ENCODE assay signal across 9 cellular contexts in genomic region chr10:6669269-6669859, GRCh38.
DNase-seq lines count a peak whose midpoint lies in the region; ATAC-seq, FAIRE-seq and TF ChIP-seq lines count a peak whose summit lies in the region.
"Had no signal": no experiment of that assay in that cellular context is flagged by ENCODE, and none has a peak within 500 bp of the region (broad histone marks: within the 10 kb centered on the region; RNA-seq: fewer than 3 reads in every experiment).

No MANE protein-coding gene starts in this region.

- no peak overlapping the region for H2BK20ac ChIP-seq in H1 (ENCODE audit: low read length)

- no peak overlapping the region for H3K14ac ChIP-seq in H1 (ENCODE audit: insufficient read length)

- H3K23ac ChIP-seq in H1 (ENCODE audit: insufficient read length), result no peak overlapping the region

- H3K9ac ChIP-seq in OCI-LY1 (ENCODE audit: low read length), result no peak overlapping the region
- no peak overlapping the region for H3K9ac ChIP-seq in H1 (replicated peaks in 1 of 4; ENCODE audit: extremely low read depth in 1 of 4, low read depth in 3 of 4, low read length in 3 of 4)

- H3K27ac Mint-ChIP-seq in nephron progenitor cell, result no peak overlapping the region

- no peaks in the 10 kb centered on the region for H3K4me1 Mint-ChIP-seq in nephron progenitor cell

- 47% methylated on average over 5 of the region's 5 CpGs; no CpG with 5 or more reads in 1 of the 2 experiments for WGBS in H1 (ENCODE audit: extremely low coverage in 1 of 2, insufficient coverage in 1 of 2, insufficient read length in 1 of 2, insufficient replicate concordance in 2 of 2, low coverage in 1 of 2, low lambda C conversion rate in 2 of 2, missing lambda C conversion rate in 1 of 2), 2 experiments

- peaks cover 21% of the 10 kb centered on the region for H3K27me3 Mint-ChIP-seq in nephron progenitor cell (ENCODE audit: low read depth, poor library complexity)

- no peak overlapping the region for H2AK5ac ChIP-seq in H1 (ENCODE audit: low read depth, low read length)

- no peaks in the 10 kb centered on the region for H3K9me3 Mint-ChIP-seq in nephron progenitor cell

- TF ChIP-seq RAD21 in H1 (IDR thresholded peaks at IDR 0.05 in 1 of 2, conservative IDR thresholded peaks at IDR 0.05 in 1 of 2; ENCODE audit: low read depth in 2 of 2, low read length in 2 of 2), result peak; percentile 79 to 81

- ATAC-seq in GM18867 (IDR thresholded peaks at IDR 0.05; ENCODE audit: unreplicated experiment) (no peak), HG03039 (IDR thresholded peaks at IDR 0.05; ENCODE audit: unreplicated experiment) (no peak), HG03025 (IDR thresholded peaks at IDR 0.05; ENCODE audit: low FRiP score, unreplicated experiment) (no peak)

- H3K18ac ChIP-seq in H1 (ENCODE audit: extremely low read depth, low read length), result no peak overlapping the region

- H3K4me2 ChIP-seq in OCI-LY1 (ENCODE audit: low read length) (no peak overlapping the region), H1 (ENCODE audit: insufficient read depth in 1 of 2, low read depth in 2 of 2, low read length in 2 of 2) (no peak overlapping the region)

- H3K4me3 ChIP-seq in OCI-LY1 (ENCODE audit: low read depth, low read length, poor library complexity, severe bottlenecking), result no peak overlapping the region
- H3K4me3 ChIP-seq in H1 (ENCODE audit: extremely low read depth in 1 of 4, insufficient read depth in 2 of 4, low read depth in 3 of 4, low read length in 4 of 4), result no peak overlapping the region

- TF ChIP-seq CTCF in GM12873 (IDR thresholded peaks at IDR 0.05; ENCODE audit: insufficient read depth, low read depth, low read length, missing control alignments), result peak; percentile 63
- TF ChIP-seq CTCF in OCI-LY1 (IDR thresholded peaks at IDR 0.05; ENCODE audit: low read length), result peak; percentile 52
- peak in 2 of 3 experiments; percentile 57 to 68; a peak in 2 of 4 replicates for TF ChIP-seq CTCF in H1 (IDR thresholded peaks at IDR 0.05; ENCODE audit: control extremely low read depth in 1 of 3, insufficient read depth in 1 of 3, low read depth in 1 of 3, low read length in 3 of 3)
- peak; percentile 70 for TF ChIP-seq CTCF in nephron progenitor cell (IDR thresholded peaks at IDR 0.05)

- no peaks in the 10 kb centered on the region for H3K79me2 ChIP-seq in OCI-LY1 (ENCODE audit: insufficient read depth, low read length)
- H3K79me2 ChIP-seq in H1 (ENCODE audit: control insufficient read depth in 1 of 2, insufficient read depth in 2 of 2, low read length in 2 of 2), result no peaks in the 10 kb centered on the region

- POLR2A ChIA-PET in H1 (lab: Charles Lee; ENCODE audit: partially characterized antibody), result no interaction called here

- H2AFZ ChIP-seq in OCI-LY1 (ENCODE audit: low read length), result no peak overlapping the region
- H2AFZ ChIP-seq in H1 (ENCODE audit: low read length), result no peak overlapping the region

- TF ChIP-seq POLR2A in H1 (IDR thresholded peaks at IDR 0.05; ENCODE audit: control extremely low read depth in 1 of 2, low read depth in 2 of 2, low read length in 2 of 2), result no peak

- no peaks in the 10 kb centered on the region for H3F3A ChIP-seq in OCI-LY1 (ENCODE audit: insufficient read depth, low read length)

- no peaks in the 10 kb centered on the region for H3K23me2 ChIP-seq in H1 (ENCODE audit: low read depth, low read length)

- no peak overlapping the region for H4K8ac ChIP-seq in H1 (ENCODE audit: extremely low read depth, insufficient read depth, low read length)

- no peak overlapping the region for H2BK12ac ChIP-seq in H1 (ENCODE audit: low read depth, low read length)

- no peak overlapping the region for H2BK15ac ChIP-seq in H1 (ENCODE audit: low read length)

- H3K9me3 ChIP-seq in OCI-LY1 (ENCODE audit: low read length), result no peaks in the 10 kb centered on the region
- no peaks in the 10 kb centered on the region for H3K9me3 ChIP-seq in H1 (ENCODE audit: insufficient read depth in 2 of 2, low read depth in 1 of 2, low read length in 1 of 2)

- CTCF ChIA-PET in H1 (lab: Charles Lee; ENCODE audit: partially characterized antibody), result interaction anchor here (0.6 to 4.7 kb wide), 33 partner anchors 9 to 408 kb away, joined by 3 to 26 read pairs (median 4); partner anchors contain the start of gene PRKCQ

- TF ChIP-seq EP300 in H1 (IDR thresholded peaks at IDR 0.05; ENCODE audit: borderline replicate concordance in 1 of 2, low read depth in 2 of 2, low read length in 2 of 2), result no peak

- H3K4ac ChIP-seq in H1 (replicated peaks; ENCODE audit: insufficient read length, low read depth, low read length), result no peak overlapping the region

- H3K27me3 ChIP-seq in OCI-LY1 (ENCODE audit: insufficient read depth, low read length) (no peaks in the 10 kb centered on the region), H1 (replicated peaks in 1 of 4; ENCODE audit: control insufficient read depth in 3 of 4, extremely low read depth in 1 of 4, insufficient read depth in 3 of 4, low read length in 3 of 4) (no peaks in the 10 kb centered on the region)

- H3K56ac ChIP-seq in H1 (replicated peaks; ENCODE audit: insufficient read length, low read depth, low read length), result no peak overlapping the region

- H3K79me1 ChIP-seq in H1 (ENCODE audit: low read depth, low read length), result no peaks in the 10 kb centered on the region

- H2BK120ac ChIP-seq in H1 (replicated peaks; ENCODE audit: low read depth, low read length), result no peak overlapping the region

- no peak overlapping the region for H3K27ac ChIP-seq in OCI-LY1 (ENCODE audit: low read depth, low read length, poor library complexity, severe bottlenecking)
- H3K27ac ChIP-seq in H1 (ENCODE audit: low read depth, low read length), result no peak overlapping the region
- H3K27ac ChIP-seq: HL-60 had no signal

- FAIRE-seq in H1 (lab: Jason Lieb, UNC), result peak; percentile 81

- H3K9me2 ChIP-seq in OCI-LY1 (ENCODE audit: low read depth, low read length), result no peaks in the 10 kb centered on the region

- H3K36me3 ChIP-seq in OCI-LY1 (ENCODE audit: insufficient read depth, low read length), result no peaks in the 10 kb centered on the region
- no peaks in the 10 kb centered on the region for H3K36me3 ChIP-seq in H1 (ENCODE audit: control insufficient read depth in 2 of 4, insufficient read depth in 4 of 4, low read length in 3 of 4)

- H3K4me1 ChIP-seq in OCI-LY1 (ENCODE audit: insufficient read depth, low read length, severe bottlenecking) (no peaks in the 10 kb centered on the region), H1 (replicated peaks in 1 of 4; ENCODE audit: control insufficient read depth in 3 of 4, insufficient read depth in 4 of 4, low read length in 3 of 4) (no peaks in the 10 kb centered on the region)

- no peak overlapping the region for H4K5ac ChIP-seq in H1 (ENCODE audit: insufficient read length, low read depth, low read length)

- H2BK5ac ChIP-seq in H1 (ENCODE audit: low read depth, low read length), result no peak overlapping the region

- H3K4me3 Mint-ChIP-seq in nephron progenitor cell, result no peak overlapping the region

- no peaks in the 10 kb centered on the region for H3K36me3 Mint-ChIP-seq in nephron progenitor cell (ENCODE audit: low read depth)

- DNase-seq in AG08396 (ENCODE audit: low spot score), result peak; percentile 40
- no peak for DNase-seq in H1 (ENCODE audit: low read depth in 1 of 2, low spot score in 2 of 2)
- no peak for DNase-seq in nephron progenitor cell

- H4K91ac ChIP-seq in H1 (replicated peaks; ENCODE audit: insufficient read length, low read length), result no peak overlapping the region

- H4K20me1 ChIP-seq in OCI-LY1 (ENCODE audit: insufficient read depth, low read length), result no peaks in the 10 kb centered on the region
- no peaks in the 10 kb centered on the region for H4K20me1 ChIP-seq in H1 (replicated peaks in 1 of 2; ENCODE audit: control insufficient read depth in 1 of 2, insufficient read depth in 2 of 2, low read length in 2 of 2)

TF ChIP-seq in H1, 55 proteins besides CTCF, POLR2A, EP300 and RAD21:
- no peak for TF ChIP-seq CHD1 (IDR thresholded peaks at IDR 0.05; ENCODE audit: low read depth, low read length)
- no peak for TF ChIP-seq NRF1 (IDR thresholded peaks at IDR 0.05; ENCODE audit: low read depth, low read length)
- TF ChIP-seq MAFK (IDR thresholded peaks at IDR 0.05; ENCODE audit: low read depth, low read length), result no peak
- no peak for TF ChIP-seq JUND (IDR thresholded peaks at IDR 0.05; ENCODE audit: low read length)
- no peak for TF ChIP-seq CBX5 (IDR thresholded peaks at IDR 0.05; ENCODE audit: low read depth, low read length)
- TF ChIP-seq NANOG (IDR thresholded peaks at IDR 0.05; ENCODE audit: insufficient read depth, low read depth, low read length, poor library complexity, severe bottlenecking), result no peak
- no peak for TF ChIP-seq HDAC6 (IDR thresholded peaks at IDR 0.05; ENCODE audit: low read depth, low read length)
- TF ChIP-seq ASH2L (IDR thresholded peaks at IDR 0.05; ENCODE audit: low read length), result no peak
- no peak for TF ChIP-seq SP4 (IDR thresholded peaks at IDR 0.05; ENCODE audit: low read length)
- no peak for TF ChIP-seq BACH1 (IDR thresholded peaks at IDR 0.05; ENCODE audit: low read length)
- no peak for TF ChIP-seq PHF8 (conservative IDR thresholded peaks at IDR 0.05; ENCODE audit: low read depth, low read length)
- no peak for TF ChIP-seq BCL11A (IDR thresholded peaks at IDR 0.05; ENCODE audit: low read depth in 2 of 2, low read length in 2 of 2)
- no peak for TF ChIP-seq GTF2F1 (IDR thresholded peaks at IDR 0.05; ENCODE audit: borderline replicate concordance, low read depth, low read length)
- no peak for TF ChIP-seq RXRA (IDR thresholded peaks at IDR 0.05; ENCODE audit: insufficient read depth, low read depth, low read length)
- no peak for TF ChIP-seq CTBP2 (IDR thresholded peaks at IDR 0.05; ENCODE audit: borderline replicate concordance, insufficient read depth, insufficient read length, low read length)
- TF ChIP-seq KDM4A (IDR thresholded peaks at IDR 0.05; ENCODE audit: low read depth, low read length, severe bottlenecking), result no peak
- no peak for TF ChIP-seq CEBPB (IDR thresholded peaks at IDR 0.05; ENCODE audit: low read depth, low read length)
- no peak for TF ChIP-seq ATF3 (IDR thresholded peaks at IDR 0.05; ENCODE audit: insufficient read depth, low read depth, low read length)
- TF ChIP-seq HDAC2 (IDR thresholded peaks at IDR 0.05; ENCODE audit: borderline replicate concordance in 1 of 2, low read depth in 2 of 2, low read length in 2 of 2), result no peak
- TF ChIP-seq RBBP5 (IDR thresholded peaks at IDR 0.05; ENCODE audit: borderline replicate concordance, low read depth, low read length), result no peak
